27 cellular contexts compared by ENCODE assay signal in genomic region chr10:112810651-112811215, GRCh38.
A peak's percentile ranks its signal among the peaks of the same experiment; 100 is the strongest.
DNase-seq lines count a peak whose midpoint lies in the region; ATAC-seq and TF ChIP-seq lines count a peak whose summit lies in the region.
"Had no signal": no experiment of that assay in that cellular context is flagged by ENCODE, and none has a peak within 500 bp of the region (broad histone marks: within the 10 kb centered on the region; RNA-seq: fewer than 3 reads in every experiment).

No MANE protein-coding gene starts in this region.

- H3K36me3 ChIP-seq in Caco-2 (ENCODE audit: control insufficient read depth, insufficient read depth, low read length) (no peaks in the 10 kb centered on the region), parathyroid adenoma (ENCODE audit: control insufficient read depth, insufficient read depth, low read length) (no peaks in the 10 kb centered on the region), sigmoid colon (no peaks in the 10 kb centered on the region)
- H3K36me3 ChIP-seq: gastrocnemius medialis had no signal

- no peak overlapping the region for H3K9ac ChIP-seq in parathyroid adenoma
- H3K9ac ChIP-seq: KMS-11 had no signal

- H3K4me3 Mint-ChIP-seq in Caco-2 (ENCODE audit: unreplicated experiment): peak overlapping the region; percentile 76
- H3K4me3 Mint-ChIP-seq: activated naive CD8-positive, alpha-beta T cell; activated T-cell treated with anti-CD3 and anti-CD28 coated beads, Interleukin-2, amount 50 U/mL, for 72 hours; CD4-positive, CD25-positive, alpha-beta regulatory T cell; naive B cell had no signal

- H3K4me1 Mint-ChIP-seq in Caco-2 (ENCODE audit: low read depth, unreplicated experiment): peaks cover 53% of the 10 kb centered on the region
- H3K4me1 Mint-ChIP-seq: naive B cell had no signal

- no peak for ATAC-seq in GM19395 (IDR thresholded peaks at IDR 0.05; ENCODE audit: unreplicated experiment)
- ATAC-seq: activated T-cell treated with anti-CD3 and anti-CD28 coated beads, Interleukin-2, amount 50 U/mL, for 72 hours; gastrocnemius medialis; stimulated activated naive CD8-positive, alpha-beta T cell treated with anti-CD3 and anti-CD28 coated beads, Interleukin-15, Interleukin-2, amounts not matched to agents 100 U/mL and 50 U/mL, for 24 hours had no signal

- peak overlapping the region; percentile 55 for H2AFZ ChIP-seq in parathyroid adenoma

- H3K27ac ChIP-seq in parathyroid adenoma (peak overlapping the region; percentile 83), sigmoid colon (no peak overlapping the region)
- H3K27ac ChIP-seq: gastrocnemius medialis, KMS-11 had no signal

- peak overlapping the region; percentile 95 for H3K27ac Mint-ChIP-seq in Caco-2 (ENCODE audit: unreplicated experiment)
- H3K27ac Mint-ChIP-seq: activated naive CD8-positive, alpha-beta T cell; activated T-cell treated with anti-CD3 and anti-CD28 coated beads, Interleukin-2, amount 50 U/mL, for 72 hours; naive B cell had no signal

- H3K4me3 ChIP-seq in Caco-2 (ENCODE audit: low read depth, low read length) (no peak overlapping the region), parathyroid adenoma (ENCODE audit: low read depth, low read length) (no peak overlapping the region), sigmoid colon (no peak overlapping the region)
- H3K4me3 ChIP-seq: gastrocnemius medialis had no signal

- 95 to 96% methylated on average over 10 of the region's 10 CpGs for WGBS in sigmoid colon, 2 donors

- H3K79me2 ChIP-seq in parathyroid adenoma: no peaks in the 10 kb centered on the region

- no peaks in the 10 kb centered on the region for H3K27me3 Mint-ChIP-seq in Caco-2 (ENCODE audit: insufficient read depth, unreplicated experiment)
- H3K27me3 Mint-ChIP-seq: activated naive CD8-positive, alpha-beta T cell; CD4-positive, CD25-positive, alpha-beta regulatory T cell; naive B cell had no signal

- DNase-seq in Caco-2 (peak; percentile 75 to 91), ecto neural progenitor cell (ENCODE audit: low spot score) (peak; percentile 42), SIG-M5 treated with dmso at 0.1 percent for 504 hours (lab: John Stamatoyannopoulos, UW; ENCODE audit: unreplicated experiment) (no peak), sigmoid colon (no peak), NCI-H1436 treated with DMSO at 0.1 percent for 48 hours (lab: John Stamatoyannopoulos, UW) (no peak)
- DNase-seq: activated CD8-positive, alpha-beta memory T cell treated with anti-CD3 and anti-CD28 coated beads for 24 hours; activated T-cell treated with anti-CD3 and anti-CD28 coated beads, Interleukin-2, amount 50 U/mL, for 72 hours; CD4-positive, CD25-positive, alpha-beta regulatory T cell; effector memory CD4-positive, alpha-beta T cell; esophagus squamous epithelium; gastrocnemius medialis; GF-D8; kidney glomerular epithelial cell; naive B cell; NCI-H187; NCI-H2227 treated with DMSO at 0.1 percent for 48 hours; NCI-H774; SIG-M5; stimulated activated CD4-positive, alpha-beta T cell treated with anti-CD3 and anti-CD28 coated beads, Interleukin-12 subunit alpha, Interleukin-12 subunit beta, amount 100 ng/mL, for 4 hours; stimulated activated CD4-positive, alpha-beta T cell treated with anti-CD3 and anti-CD28 coated beads, Interleukin-4, amount 100 ng/mL, for 4 hours; stimulated activated naive CD8-positive, alpha-beta T cell treated with anti-CD3 and anti-CD28 coated beads, Interleukin-15, Interleukin-2, amounts not matched to agents 100 U/mL and 50 U/mL, for 24 hours; T-helper 1 cell had no signal

- TF ChIP-seq POLR2A in sigmoid colon (IDR thresholded peaks at IDR 0.05): no peak

- peaks cover 52% of the 10 kb centered on the region for H3K36me3 Mint-ChIP-seq in Caco-2 (ENCODE audit: insufficient read depth, unreplicated experiment)

- no peaks in the 10 kb centered on the region for H3K9me3 Mint-ChIP-seq in Caco-2 (ENCODE audit: unreplicated experiment)
- H3K9me3 Mint-ChIP-seq: activated T-cell treated with anti-CD3 and anti-CD28 coated beads, Interleukin-2, amount 50 U/mL, for 72 hours; CD4-positive, CD25-positive, alpha-beta regulatory T cell had no signal

- POLR2A ChIA-PET in Caco-2 (lab: Charles Lee): interaction anchor here (0.6 to 1.0 kb wide), 6 partner anchors 17 to 82 kb away, joined by 3 to 5 read pairs (median 3); no protein-coding TSS in a partner anchor

- H3K4me2 ChIP-seq in parathyroid adenoma (ENCODE audit: low read length): peak overlapping the region; percentile 46
- H3K4me2 ChIP-seq: KMS-11 had no signal

- TF ChIP-seq CTCF in Caco-2 (IDR thresholded peaks at IDR 0.05; ENCODE audit: insufficient read depth in 1 of 2, low read depth in 1 of 2, low read length in 1 of 2, severe bottlenecking in 1 of 2, unreplicated experiment in 1 of 2) (no peak), parathyroid adenoma (IDR thresholded peaks at IDR 0.05) (no peak), sigmoid colon (IDR thresholded peaks at IDR 0.05) (no peak)

- H3K4me1 ChIP-seq in Caco-2 (peaks cover 50% of the 10 kb centered on the region), parathyroid adenoma (peaks cover 20% of the 10 kb centered on the region), sigmoid colon (peaks cover 0 to 10% (median 8%) of the 10 kb centered on the region in 4 donors)
- H3K4me1 ChIP-seq: gastrocnemius medialis had no signal

- TSS peak; percentile 67 for BruUV-seq in Caco-2 (replicated peaks; lab: Mats Ljungman, UMichigan)

- intact Hi-C loops in Caco-2 (cut with micrococcal nuclease; ENCODE audit: unreplicated experiment): loop anchor here (1.0 to 5.0 kb wide), 4 partner anchors 32 to 178 kb away; partner anchors contain the start of gene TCF7L2
- intact Hi-C loops in sigmoid colon (cut with DNase I): no loop called here

- H3K9me3 ChIP-seq in Caco-2: no peaks in the 10 kb centered on the region
- H3K9me3 ChIP-seq in parathyroid adenoma (ENCODE audit: control insufficient read depth, low read length): no peaks in the 10 kb centered on the region
- H3K9me3 ChIP-seq in sigmoid colon: no peaks in the 10 kb centered on the region
- H3K9me3 ChIP-seq: esophagus squamous epithelium, gastrocnemius medialis had no signal

- no peaks in the 10 kb centered on the region for H3K27me3 ChIP-seq in Caco-2 (replicated peaks; ENCODE audit: control insufficient read depth, insufficient read depth, low read length)
- no peaks in the 10 kb centered on the region for H3K27me3 ChIP-seq in parathyroid adenoma (ENCODE audit: control insufficient read depth, insufficient read depth, low read length)
- no peaks in the 10 kb centered on the region for H3K27me3 ChIP-seq in sigmoid colon
- H3K27me3 ChIP-seq: esophagus squamous epithelium, gastrocnemius medialis had no signal

- CTCF ChIA-PET in Caco-2 (lab: Charles Lee): interaction anchor here (0.5 to 2.2 kb wide), 5 partner anchors 32 to 247 kb away, joined by 3 to 12 read pairs (median 10); no protein-coding TSS in a partner anchor

- no peak for TF ChIP-seq EP300 in sigmoid colon (IDR thresholded peaks at IDR 0.05)

TF ChIP-seq in PFSK-1, 5 proteins besides CTCF, POLR2A, EP300 and RAD21:
- no peak for TF ChIP-seq TAF1 (IDR thresholded peaks at IDR 0.05; ENCODE audit: borderline replicate concordance, insufficient read depth, low read length)
- peak; percentile 90 for TF ChIP-seq FOXP2 (optimal IDR thresholded peaks at IDR 0.05; ENCODE audit: borderline replicate concordance, extremely low read depth, extremely low read length, insufficient read depth)
- TF ChIP-seq REST (IDR thresholded peaks at IDR 0.05; ENCODE audit: insufficient read depth in 1 of 2, low read depth in 2 of 2, low read length in 2 of 2): peak in 1 of 2 experiments; percentile 43; a peak in 1 of 4 replicates
- no peak for TF ChIP-seq SIN3A (IDR thresholded peaks at IDR 0.05; ENCODE audit: borderline replicate concordance, insufficient read depth, low read length)

Comparison
In these comparisons a context has a peak if more than half of its experiments do, and no peak if none do; other contexts are left out.
1. DNase-seq: peak in Caco-2 (2 of 2) and ecto neural progenitor cell (single experiment); none in SIG-M5 treated with dmso at 0.1 percent for 504 hours (single experiment), sigmoid colon (single experiment) and NCI-H1436 treated with DMSO at 0.1 percent for 48 hours (single experiment).